Comparison of ENCODE assay signal across 8 cellular contexts in the genomic region with DNA sequence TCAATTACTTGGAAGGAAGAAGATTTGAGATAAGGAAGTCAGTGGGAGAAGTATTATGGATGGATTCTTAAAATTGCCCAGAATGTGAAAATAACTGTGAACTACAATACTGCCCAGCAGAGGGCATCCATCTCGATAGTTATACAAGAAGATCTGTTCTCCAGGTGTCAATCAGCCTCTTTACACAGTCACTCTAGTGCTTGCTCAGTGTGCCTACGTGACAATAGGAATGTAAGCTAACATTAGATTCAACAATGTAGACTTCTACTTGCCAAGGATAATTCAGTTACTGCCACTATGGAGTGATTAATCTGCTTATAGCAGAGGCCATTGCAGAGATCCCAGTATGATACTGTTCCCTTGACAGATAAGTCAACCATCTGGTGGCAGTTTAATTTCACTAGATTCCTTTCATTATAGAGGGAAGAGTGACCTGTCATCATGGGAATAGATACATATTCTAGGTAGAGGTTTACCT. TPM values are rescaled to one million over a fixed set of nuclear protein-coding genes. Genes with fewer than 3 reads are reported as not detected.
DNase-seq lines count a peak whose midpoint lies in the region; TF ChIP-seq lines count a peak whose summit lies in the region.

No MANE protein-coding gene starts in this region.

- H3K36me3 ChIP-seq in WERI-Rb-1 (no peaks in the 10 kb centered on the region), parathyroid adenoma (ENCODE audit: control insufficient read depth, insufficient read depth, low read length) (no peaks in the 10 kb centered on the region)

- H3K4me1 Mint-ChIP-seq in HFFc6 (ENCODE audit: low read depth) = no peaks in the 10 kb centered on the region

- peaks cover 11% of the 10 kb centered on the region for H3K27me3 Mint-ChIP-seq in HFFc6 (ENCODE audit: insufficient read depth)

- H3K9me3 ChIP-seq in WERI-Rb-1 (ENCODE audit: severe bottlenecking) (no peaks in the 10 kb centered on the region), parathyroid adenoma (ENCODE audit: control insufficient read depth, low read length) (no peaks in the 10 kb centered on the region)

- DNase-seq in activated gamma-delta T cell treated with Interleukin-2 at 50 U/mL for 16 hours = peak; percentile 33
- no peak for DNase-seq in activated gamma-delta T cell (lab: John Stamatoyannopoulos, UW)
- DNase-seq in HFFc6 = peak; percentile 38
- DNase-seq in NCI-H2107 treated with DMSO at 0.1 percent for 48 hours (lab: John Stamatoyannopoulos, UW; ENCODE audit: unreplicated experiment) = peak; percentile 81
- DNase-seq in WERI-Rb-1 = peak; percentile 38
- DNase-seq in fibroblast of mammary gland (ENCODE audit: low read depth) = peak; percentile 68
- no peak for DNase-seq in mesenteric fat pad (ENCODE audit: low spot score)

- TF ChIP-seq CTCF in HFFc6 (IDR thresholded peaks at IDR 0.05) (peak; percentile 83), WERI-Rb-1 (IDR thresholded peaks at IDR 0.05; ENCODE audit: low read depth, low read length) (peak; percentile 43; the same call in 1 of the 2 replicates), fibroblast of mammary gland (conservative IDR thresholded peaks at IDR 0.05; ENCODE audit: control insufficient read depth, insufficient read depth, low read depth, low read length) (peak; percentile 57), parathyroid adenoma (IDR thresholded peaks at IDR 0.05) (peak; percentile 55)

- no peaks in the 10 kb centered on the region for H3K4me1 ChIP-seq in parathyroid adenoma

- H3K9ac ChIP-seq in parathyroid adenoma = no peak overlapping the region

- H3K27ac Mint-ChIP-seq in HFFc6 = no peak overlapping the region

- no peaks in the 10 kb centered on the region for H3K9me3 Mint-ChIP-seq in HFFc6

- H3K79me2 ChIP-seq in parathyroid adenoma = no peaks in the 10 kb centered on the region

- H3K4me2 ChIP-seq in parathyroid adenoma (ENCODE audit: low read length) = no peak overlapping the region

- H3K27ac ChIP-seq in WERI-Rb-1 (no peak overlapping the region), parathyroid adenoma (no peak overlapping the region)

- H3K36me3 Mint-ChIP-seq in HFFc6 (ENCODE audit: low read depth) = peaks cover 4% of the 10 kb centered on the region; the same call in 1 of the 2 replicates

- H3K4me3 Mint-ChIP-seq in HFFc6 = no peak overlapping the region

- no peak overlapping the region for H2AFZ ChIP-seq in parathyroid adenoma

- H3K27me3 ChIP-seq in WERI-Rb-1 (ENCODE audit: insufficient read depth, low read depth, severe bottlenecking) (no peaks in the 10 kb centered on the region), parathyroid adenoma (ENCODE audit: control insufficient read depth, insufficient read depth, low read length) (no peaks in the 10 kb centered on the region)

- H3K4me3 ChIP-seq in WERI-Rb-1 (ENCODE audit: low read depth, low read length) (no peak overlapping the region), fibroblast of mammary gland (ENCODE audit: control insufficient read depth, low read depth, low read length) (no peak overlapping the region), parathyroid adenoma (ENCODE audit: low read depth, low read length) (no peak overlapping the region)

RNA-seq across cellular contexts. Expression of gene MAP4K5, which starts 10.6 kb away (rescaled TPM):
- 10 to 100 TPM; 61.4 to 74.5 (median 69.7) TPM for total RNA-seq in HFFc6 (2021; fragmentation: NEBNext Ultra II Directional; extraction: Animal tissue kit (Norgen Biotek cat#: 25700))
- 52.6 TPM for total RNA-seq in mesenteric fat pad

RNA-seq across cellular contexts. Expression of gene ATL1, which starts 17.0 kb away (rescaled TPM):
- total RNA-seq in HFFc6 (2021; fragmentation: NEBNext Ultra II Directional; extraction: Animal tissue kit (Norgen Biotek cat#: 25700)) = under 1 TPM; 0.35 to 0.92 (median 0.48) TPM
- total RNA-seq in mesenteric fat pad = 3.6 TPM

Comparison
In these comparisons a context has a peak if more than half of its experiments do, and no peak if none do; other contexts are left out.
1. DNase-seq: peak in activated gamma-delta T cell treated with Interleukin-2 at 50 U/mL for 16 hours (single experiment), HFFc6 (single experiment), NCI-H2107 treated with DMSO at 0.1 percent for 48 hours (single experiment), WERI-Rb-1 (single experiment) and fibroblast of mammary gland (single experiment); none in activated gamma-delta T cell (single experiment) and mesenteric fat pad (single experiment).
2. Peak in every context shown above with its lines, with median percentiles within 50 percentile points of each other: CTCF ChIP-seq.